Comparison of ENCODE assay signal across 23 cellular contexts in the genomic region with DNA sequence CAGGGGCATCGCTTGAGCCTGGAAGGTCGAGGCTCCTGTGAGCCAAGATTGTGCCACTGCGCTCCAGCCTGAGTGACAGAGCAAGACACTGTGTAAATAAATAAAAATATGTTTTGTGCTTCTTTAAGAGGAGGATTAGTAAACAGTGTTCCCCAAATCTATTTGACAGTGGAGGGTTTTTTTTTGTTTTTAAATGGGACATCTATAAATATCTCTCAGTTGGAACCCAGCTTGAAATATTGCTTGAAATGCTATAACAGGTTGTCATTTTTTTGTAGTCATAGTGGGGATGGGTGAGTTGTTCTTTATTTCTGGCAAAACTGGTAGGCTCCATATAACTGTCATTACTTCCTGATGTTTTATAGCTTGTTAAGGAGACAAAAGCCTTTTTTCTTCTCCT. TPM values are rescaled to one million over a fixed set of nuclear protein-coding genes. Genes with fewer than 3 reads are reported as not detected.
A peak's percentile ranks its signal among the peaks of the same experiment; 100 is the strongest.
DNase-seq lines count a peak whose midpoint lies in the region; ATAC-seq, FAIRE-seq and TF ChIP-seq lines count a peak whose summit lies in the region.
"Had no signal": no experiment of that assay in that cellular context is flagged by ENCODE, and none has a peak within 500 bp of the region (broad histone marks: within the 10 kb centered on the region; RNA-seq: fewer than 3 reads in every experiment).

No MANE protein-coding gene starts in this region.

- POLR2A ChIA-PET in PC-3 (lab: Charles Lee; ENCODE audit: unreplicated experiment), result no interaction called here

- TF ChIP-seq CTCF in PC-3 (conservative IDR thresholded peaks at IDR 0.05; ENCODE audit: low read depth, low read length) (no peak), foreskin fibroblast (IDR thresholded peaks at IDR 0.05; ENCODE audit: low read depth, low read length) (no peak)

- no peak overlapping the region for H2AFZ ChIP-seq in PC-3 (ENCODE audit: low read length)
- H2AFZ ChIP-seq: GM23248 had no signal

- H3K4me3 ChIP-seq in PC-3 (ENCODE audit: low read length) (no peak overlapping the region), foreskin fibroblast (ENCODE audit: low read depth in 1 of 2, low read length in 2 of 2) (no peak overlapping the region)
- H3K4me3 ChIP-seq: A549; BLaER1 treated with 17β-estradiol and CSF1 and Interleukin-3, amounts not matched to agents 10 nM and 100 nM; GM23248 had no signal

- H3K4me2 ChIP-seq in PC-3 (ENCODE audit: low read length), result no peak overlapping the region
- H3K4me2 ChIP-seq: A549; BLaER1 treated with 17β-estradiol and CSF1 and Interleukin-3, amounts not matched to agents 10 nM and 100 nM had no signal

- peaks cover 47% of the 10 kb centered on the region for H3K79me2 ChIP-seq in PC-3 (ENCODE audit: low read length)

- peak; percentile 30; the same call in 1 of the 2 replicates for ATAC-seq in PC-3
- no peak for ATAC-seq in HG02973 (IDR thresholded peaks at IDR 0.05; ENCODE audit: unreplicated experiment)
- ATAC-seq in HG02623 (IDR thresholded peaks at IDR 0.05; ENCODE audit: unreplicated experiment), result no peak
- ATAC-seq: A549 had no signal

- peak; percentile 35 for FAIRE-seq in GM19239 (lab: Jason Lieb, UNC)
- FAIRE-seq: A549, D721Med, GM12892 had no signal

- no peaks in the 10 kb centered on the region for H3F3A ChIP-seq in PC-3 (ENCODE audit: low read length, unreplicated experiment)

- CTCF ChIA-PET in PC-3 (lab: Charles Lee), result no interaction called here

- H3K4me1 ChIP-seq in PC-3 (ENCODE audit: insufficient read depth, low read length), result peaks cover 8% of the 10 kb centered on the region
- H3K4me1 ChIP-seq: BE2C had no signal

- H3K36me3 ChIP-seq in PC-3 (ENCODE audit: low read depth, low read length), result no peaks in the 10 kb centered on the region
- H3K36me3 ChIP-seq: BE2C; BLaER1 treated with 17β-estradiol and CSF1 and Interleukin-3, amounts not matched to agents 10 nM and 100 nM had no signal

- no peak for DNase-seq in GM19239 (ENCODE audit: insufficient read length, low spot score)
- DNase-seq in PC-3, result no peak
- DNase-seq in cerebellar cortex (ENCODE audit: low spot score), result peak; percentile 71
- DNase-seq in foreskin fibroblast, result no peak
- DNase-seq in NCI-H2081 (lab: John Stamatoyannopoulos, UW), result no peak
- DNase-seq: 8988T; ACHN; AML-193; BE2C; CD4-positive, alpha-beta T cell; CD8-positive, alpha-beta memory T cell; DMS 273 treated with DMSO at 0.1 percent for 48 hours; DMS79; EL; GF-D8; GM23248; H9 had no signal

- intact Hi-C loops in PC-3 (cut with micrococcal nuclease), result no loop called here

- H3K27me3 ChIP-seq in PC-3 (ENCODE audit: low read length), result no peaks in the 10 kb centered on the region
- H3K27me3 ChIP-seq: BE2C; BLaER1 treated with 17β-estradiol and CSF1 and Interleukin-3, amounts not matched to agents 10 nM and 100 nM had no signal

- no peaks in the 10 kb centered on the region for H3K9me3 ChIP-seq in PC-3 (ENCODE audit: low read length)
- H3K9me3 ChIP-seq: A549; BE2C; BLaER1 treated with 17β-estradiol and CSF1 and Interleukin-3, amounts not matched to agents 10 nM and 100 nM had no signal

- no peak overlapping the region for H3K27ac ChIP-seq in PC-3 (ENCODE audit: low read length)
- H3K27ac ChIP-seq: A549; BLaER1 treated with 17β-estradiol and CSF1 and Interleukin-3, amounts not matched to agents 10 nM and 100 nM; GM23248 had no signal

- BruUV-seq in PC-3 (replicated peaks; lab: Mats Ljungman, UMichigan), result no TSS peak

- H3K9me2 ChIP-seq in PC-3 (replicated peaks; ENCODE audit: low read length), result no peaks in the 10 kb centered on the region

- no peak overlapping the region for H3K9ac ChIP-seq in PC-3 (ENCODE audit: low read length)
- H3K9ac ChIP-seq: BLaER1 treated with 17β-estradiol and CSF1 and Interleukin-3, amounts not matched to agents 10 nM and 100 nM; GM23248 had no signal

- H4K20me1 ChIP-seq in PC-3 (ENCODE audit: low read length), result no peaks in the 10 kb centered on the region
- H4K20me1 ChIP-seq: BLaER1 treated with 17β-estradiol and CSF1 and Interleukin-3, amounts not matched to agents 10 nM and 100 nM had no signal

RNA-seq across cellular contexts. Expression of a gene that starts 54.3 kb away (rescaled TPM):
- total RNA-seq in PC-3 (2014; rRNA removed), result 17.0 and 22.0 TPM in 2 replicates
